8 cellular contexts compared by ENCODE assay signal in the genomic region with DNA sequence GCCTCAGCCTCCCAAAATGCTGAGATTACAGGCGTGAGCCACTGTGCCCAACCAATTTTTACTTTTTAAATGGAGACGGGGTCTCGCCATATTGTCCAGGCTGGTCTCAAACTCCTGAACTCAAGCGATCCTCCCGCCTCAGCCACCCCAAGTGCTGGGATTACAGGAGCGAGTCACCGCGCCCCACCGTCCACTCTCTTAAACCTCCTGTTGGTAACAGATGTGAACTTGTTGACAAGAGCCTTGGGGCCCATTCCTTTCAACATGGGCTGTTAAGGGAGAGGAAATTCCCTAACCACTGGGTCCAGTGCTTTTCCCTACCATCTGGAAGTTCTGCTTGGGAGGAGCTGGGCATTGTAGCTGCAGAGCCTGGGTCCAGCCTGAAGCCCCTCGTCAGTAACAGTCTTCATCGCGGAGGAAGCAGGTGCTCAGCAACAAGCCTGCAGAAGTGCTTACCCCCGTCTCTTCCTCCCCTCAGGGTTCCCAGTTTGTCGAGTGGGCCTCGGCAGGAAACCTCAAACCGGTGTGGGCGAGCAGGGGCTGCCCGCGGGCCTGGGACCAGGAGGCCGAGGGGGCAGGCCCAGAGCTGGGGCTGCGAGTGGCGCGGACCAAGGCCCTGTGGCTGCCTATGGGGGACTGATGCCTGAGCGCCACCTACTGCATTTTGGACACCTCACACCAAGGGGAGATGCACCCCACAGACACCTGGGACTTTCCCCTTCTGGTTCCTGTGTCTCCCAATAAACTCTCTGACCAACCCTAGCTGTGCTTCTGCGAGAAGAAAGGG. TPM values are rescaled to one million over a fixed set of nuclear protein-coding genes. Genes with fewer than 3 reads are reported as not detected.
A peak's percentile ranks its signal among the peaks of the same experiment; 100 is the strongest.
DNase-seq lines count a peak whose midpoint lies in the region; ATAC-seq, FAIRE-seq and TF ChIP-seq lines count a peak whose summit lies in the region.

No MANE protein-coding gene starts in this region.

- peaks cover 9% of the 10 kb centered on the region for H3K36me3 Mint-ChIP-seq in activated CD4-positive, alpha-beta T cell treated with anti-CD3 and anti-CD28 coated beads, Interleukin-2, amount 10 ng/mL, durations not matched to agents 24 days and 14 days (ENCODE audit: low read depth)

- H3K9me3 ChIP-seq in esophagus (ENCODE audit: control insufficient read depth in 2 of 2, insufficient read depth in 1 of 2, low read depth in 1 of 2, low read length in 1 of 2) (no peaks in the 10 kb centered on the region), uterus (no peaks in the 10 kb centered on the region)

- H3K4me1 Mint-ChIP-seq in activated CD4-positive, alpha-beta T cell treated with anti-CD3 and anti-CD28 coated beads, Interleukin-2, amount 10 ng/mL, durations not matched to agents 24 days and 14 days, result peaks cover 44% of the 10 kb centered on the region

- peaks cover 0 to 8% of the 10 kb centered on the region in 2 donors for H3K36me3 ChIP-seq in esophagus (ENCODE audit: control insufficient read depth in 2 of 2, insufficient read depth in 2 of 2, low read length in 1 of 2)
- no peaks in the 10 kb centered on the region for H3K36me3 ChIP-seq in uterus

- no peak for TF ChIP-seq POLR2A in uterus (IDR thresholded peaks at IDR 0.05)

- H3K4me1 ChIP-seq in esophagus (ENCODE audit: control insufficient read depth in 2 of 2, insufficient read depth in 2 of 2, low read length in 1 of 2) (peaks cover 2 to 16% of the 10 kb centered on the region in 2 donors), uterus (no peaks in the 10 kb centered on the region)

- peak; percentile 95 for DNase-seq in activated CD4-positive, alpha-beta T cell treated with anti-CD3 and anti-CD28 coated beads, Interleukin-2, amount 10 ng/mL, durations not matched to agents 24 days and 14 days
- peak; percentile 89 for DNase-seq in stimulated activated naive CD8-positive, alpha-beta T cell treated with anti-CD3 and anti-CD28 coated beads, Interleukin-15, Interleukin-2, amounts not matched to agents 100 U/mL and 50 U/mL, for 24 hours
- DNase-seq in frontal cortex (ENCODE audit: low spot score in 2 of 2), result no peak
- DNase-seq in NCI-H2227 treated with DMSO at 0.1 percent for 48 hours (lab: John Stamatoyannopoulos, UW), result no peak
- no peak for DNase-seq in uterus

- H3K4me3 Mint-ChIP-seq in activated CD4-positive, alpha-beta T cell treated with anti-CD3 and anti-CD28 coated beads, Interleukin-2, amount 10 ng/mL, durations not matched to agents 24 days and 14 days, result peak overlapping the region; percentile 64

- H3K27me3 ChIP-seq in esophagus (ENCODE audit: control insufficient read depth in 1 of 2, insufficient read depth in 2 of 2, low read length in 2 of 2) (no peaks in the 10 kb centered on the region), uterus (no peaks in the 10 kb centered on the region)

- H3K9me3 Mint-ChIP-seq in activated CD4-positive, alpha-beta T cell treated with anti-CD3 and anti-CD28 coated beads, Interleukin-2, amount 10 ng/mL, durations not matched to agents 24 days and 14 days, result no peaks in the 10 kb centered on the region

- 78 to 80% methylated on average over 25 of the region's 25 CpGs for WGBS in esophagus, 2 donors

- H3K27ac ChIP-seq in esophagus (ENCODE audit: low read depth in 2 of 2, low read length in 1 of 2) (peak overlapping the region; percentile 22 to 94), uterus (peak overlapping the region in 1 of 2 donors; percentile 19)

- TF ChIP-seq CTCF in uterus (IDR thresholded peaks at IDR 0.05), result no peak

- intact Hi-C loops in activated CD4-positive, alpha-beta T cell treated with anti-CD3 and anti-CD28 coated beads, Interleukin-2, amount 10 ng/mL, durations not matched to agents 24 days and 14 days (cut with micrococcal nuclease), result loop anchor here (1.0 kb wide), 5 partner anchors 19 to 244 kb away; a partner anchor contains a TSS
- intact Hi-C loops in uterus (cut with DNase I; ENCODE audit: low total_unique reads), result no loop called here

- no peak for FAIRE-seq in frontal cortex (lab: Jason Lieb, UNC)

- peak overlapping the region; percentile 92 for H3K27ac Mint-ChIP-seq in activated CD4-positive, alpha-beta T cell treated with anti-CD3 and anti-CD28 coated beads, Interleukin-2, amount 10 ng/mL, durations not matched to agents 24 days and 14 days

- no peaks in the 10 kb centered on the region for H3K27me3 Mint-ChIP-seq in activated CD4-positive, alpha-beta T cell treated with anti-CD3 and anti-CD28 coated beads, Interleukin-2, amount 10 ng/mL, durations not matched to agents 24 days and 14 days

- H3K4me3 ChIP-seq in esophagus (ENCODE audit: low read depth in 1 of 2, low read length in 2 of 2), result no peak overlapping the region
- no peak overlapping the region for H3K4me3 ChIP-seq in uterus

- peak; percentile 43 for ATAC-seq in GM18867 (IDR thresholded peaks at IDR 0.05; ENCODE audit: unreplicated experiment)
- ATAC-seq in HG03097 (IDR thresholded peaks at IDR 0.05; ENCODE audit: low FRiP score, unreplicated experiment), result peak; percentile 43
- peak; percentile 67 for ATAC-seq in stimulated activated naive CD8-positive, alpha-beta T cell treated with anti-CD3 and anti-CD28 coated beads, Interleukin-15, Interleukin-2, amounts not matched to agents 100 U/mL and 50 U/mL, for 24 hours

RNA-seq across cellular contexts. Expression of a gene that starts 4.0 kb away (rescaled TPM):
- 51.8 and 57.6 TPM in 2 replicates for total RNA-seq in activated CD4-positive, alpha-beta T cell treated with anti-CD3 and anti-CD28 coated beads, Interleukin-2, amount 10 ng/mL, durations not matched to agents 24 days and 14 days
- polyA plus RNA-seq in esophagus, result 1 to 10 TPM; 7.2 to 9.5 TPM
- 0.41 TPM for total RNA-seq in frontal cortex
- 10 to 100 TPM in 1 of 4 donors, 1 to 10 TPM in 2, not detected in 1; 3.7 to 19.4 (median 4.1) TPM for total RNA-seq in uterus

RNA-seq across cellular contexts. Expression of a gene that starts 17.0 kb away (rescaled TPM):
- 27.2 and 28.4 TPM in 2 replicates for total RNA-seq in activated CD4-positive, alpha-beta T cell treated with anti-CD3 and anti-CD28 coated beads, Interleukin-2, amount 10 ng/mL, durations not matched to agents 24 days and 14 days
- 10 to 100 TPM; 29.4 to 29.9 TPM for polyA plus RNA-seq in esophagus
- total RNA-seq in frontal cortex, result 11.8 TPM
- 10 to 100 TPM; 13.5 to 40.8 (median 34.5) TPM for total RNA-seq in uterus

RNA-seq across cellular contexts. Expression of a gene that starts 17.4 kb away (rescaled TPM):
- 3,031 and 3,032 TPM in 2 replicates for total RNA-seq in activated CD4-positive, alpha-beta T cell treated with anti-CD3 and anti-CD28 coated beads, Interleukin-2, amount 10 ng/mL, durations not matched to agents 24 days and 14 days
- polyA plus RNA-seq in esophagus, result 1,000 to 10,000 TPM; 1,631 to 2,695 TPM
- 2,981 TPM for total RNA-seq in frontal cortex
- total RNA-seq in uterus, result 1,000 to 10,000 TPM; 1,462 to 5,863 (median 3,544) TPM

RNA-seq across cellular contexts. Expression of a gene that starts 18.4 kb away (rescaled TPM):
- total RNA-seq in activated CD4-positive, alpha-beta T cell treated with anti-CD3 and anti-CD28 coated beads, Interleukin-2, amount 10 ng/mL, durations not matched to agents 24 days and 14 days, result 134 and 135 TPM in 2 replicates
- 10 to 100 TPM; 63.5 to 65.3 TPM for polyA plus RNA-seq in esophagus
- 60.7 TPM for total RNA-seq in frontal cortex
- total RNA-seq in uterus, result 10 to 100 TPM; 31.2 to 70.2 (median 46.5) TPM

RNA-seq across cellular contexts. Expression of a gene that starts 26.2 kb away (rescaled TPM):
- total RNA-seq in activated CD4-positive, alpha-beta T cell treated with anti-CD3 and anti-CD28 coated beads, Interleukin-2, amount 10 ng/mL, durations not matched to agents 24 days and 14 days, result 2,059 and 2,078 TPM in 2 replicates
- polyA plus RNA-seq in esophagus, result 1,000 to 10,000 TPM; 3,079 to 3,912 TPM
- total RNA-seq in frontal cortex, result 4,137 TPM
- over 10,000 TPM in 1 of 4 donors, 1,000 to 10,000 TPM in 3; 2,160 to 10,624 (median 5,235) TPM for total RNA-seq in uterus

Comparison
In these comparisons a context has a peak if more than half of its experiments do, and no peak if none do; other contexts are left out.
1. DNase-seq: peak in activated CD4-positive, alpha-beta T cell treated with anti-CD3 and anti-CD28 coated beads, Interleukin-2, amount 10 ng/mL, durations not matched to agents 24 days and 14 days (single experiment) and stimulated activated naive CD8-positive, alpha-beta T cell treated with anti-CD3 and anti-CD28 coated beads, Interleukin-15, Interleukin-2, amounts not matched to agents 100 U/mL and 50 U/mL, for 24 hours (single experiment); none in frontal cortex (0 of 2), NCI-H2227 treated with DMSO at 0.1 percent for 48 hours (single experiment) and uterus (0 of 2).
2. Peak in every context shown above with its lines, with median percentiles within 50 percentile points of each other: ATAC-seq.